ENCODE assay signal across 8 cellular contexts in the genomic region with DNA sequence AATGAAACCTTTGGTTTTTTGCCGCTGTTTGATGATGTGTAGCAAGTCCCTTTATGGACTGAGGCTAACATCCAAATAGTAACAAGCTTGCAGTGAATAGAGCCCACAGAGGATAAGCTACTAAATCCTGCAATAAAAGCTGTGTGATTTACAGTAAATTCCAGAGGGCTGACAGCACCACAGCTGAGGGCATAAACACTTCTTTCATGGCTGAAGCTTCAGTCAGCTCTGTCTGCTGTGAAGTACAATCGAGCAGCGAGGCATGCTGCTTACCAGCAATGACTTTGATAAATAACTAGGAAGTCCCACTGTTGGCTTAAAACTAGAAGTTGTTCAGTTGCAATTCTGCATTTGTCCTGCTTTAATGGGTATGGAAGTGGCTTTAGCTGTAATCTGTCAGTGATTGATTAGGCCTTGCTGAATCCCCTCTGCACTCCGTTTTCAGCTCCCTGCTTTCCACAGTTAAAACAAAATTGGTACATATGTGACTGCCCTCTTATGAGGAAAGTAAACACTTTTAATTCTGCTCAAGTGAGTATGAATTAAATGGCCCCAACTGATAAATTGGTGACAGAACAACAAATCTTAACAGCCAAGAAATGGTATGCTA.
A peak's percentile ranks its signal among the peaks of the same experiment; 100 is the strongest.
DNase-seq lines count a peak whose midpoint lies in the region; ATAC-seq lines count a peak whose summit lies in the region.
"Had no signal": no experiment of that assay in that cellular context is flagged by ENCODE, and none has a peak within 500 bp of the region (broad histone marks: within the 10 kb centered on the region; RNA-seq: fewer than 3 reads in every experiment).

No MANE protein-coding gene starts in this region.

- peak; percentile 41 for DNase-seq in HCEC 1CT
- peak; percentile 46 for DNase-seq in RPMI7951 (ENCODE audit: low read depth)
- DNase-seq in glomerular visceral epithelial cell (ENCODE audit: extremely low spot score), result peak; percentile 63
- peak; percentile 59 for DNase-seq in skeletal muscle cell (ENCODE audit: low read depth)
- DNase-seq in COR-L47 (lab: John Stamatoyannopoulos, UW), result no peak
- DNase-seq in cerebellar nuclear complex (lab: John Stamatoyannopoulos, UW), result no peak
- DNase-seq: immature natural killer cell had no signal

- H3K4me3 ChIP-seq in skeletal muscle cell (ENCODE audit: low read depth, low read length), result no peak overlapping the region

- no peak for ATAC-seq in HG03432 (IDR thresholded peaks at IDR 0.05; ENCODE audit: unreplicated experiment)

Comparison
In these comparisons a context has a peak if more than half of its experiments do, and no peak if none do; other contexts are left out.
1. DNase-seq: peak in HCEC 1CT (single experiment), RPMI7951 (single experiment), glomerular visceral epithelial cell (single experiment) and skeletal muscle cell (single experiment); none in COR-L47 (single experiment) and cerebellar nuclear complex (0 of 2).